In genomic region chr22:28883917-28884753, GRCh38 we compare ENCODE assay signal across 1 cellular context.
TF ChIP-seq lines count a peak whose summit lies in the region.

No MANE protein-coding gene starts in this region.

TF ChIP-seq in HepG2, 621 proteins besides CTCF, POLR2A, EP300 and RAD21 (continued from another document and continues in another):
- no peak for TF ChIP-seq TFDP2 (CRISPR knock-in tag; IDR thresholded peaks at IDR 0.05)
- no peak for TF ChIP-seq HOXA9 (CRISPR knock-in tag; IDR thresholded peaks at IDR 0.05; ENCODE audit: borderline replicate concordance)
- no peak for TF ChIP-seq ATF7-NPFF (CRISPR knock-in tag; IDR thresholded peaks at IDR 0.05; ENCODE audit: low read depth)
- TF ChIP-seq, protein P1, sequence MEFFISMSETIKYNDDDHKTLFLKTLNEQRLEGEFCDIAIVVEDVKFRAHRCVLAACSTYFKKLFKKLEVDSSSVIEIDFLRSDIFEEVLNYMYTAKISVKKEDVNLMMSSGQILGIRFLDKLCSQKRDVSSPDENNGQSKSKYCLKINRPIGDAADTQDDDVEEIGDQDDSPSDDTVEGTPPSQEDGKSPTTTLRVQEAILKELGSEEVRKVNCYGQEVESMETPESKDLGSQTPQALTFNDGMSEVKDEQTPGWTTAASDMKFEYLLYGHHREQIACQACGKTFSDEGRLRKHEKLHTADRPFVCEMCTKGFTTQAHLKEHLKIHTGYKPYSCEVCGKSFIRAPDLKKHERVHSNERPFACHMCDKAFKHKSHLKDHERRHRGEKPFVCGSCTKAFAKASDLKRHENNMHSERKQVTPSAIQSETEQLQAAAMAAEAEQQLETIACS (CRISPR knock-in tag; IDR thresholded peaks at IDR 0.05) = no peak
- TF ChIP-seq KAT7 (CRISPR knock-in tag; IDR thresholded peaks at IDR 0.05; ENCODE audit: borderline replicate concordance) = peak; percentile 43; the same call in 1 of the 2 replicates
- TF ChIP-seq ZNF564 (CRISPR knock-in tag; IDR thresholded peaks at IDR 0.05) = no peak
- TF ChIP-seq, protein P2, sequence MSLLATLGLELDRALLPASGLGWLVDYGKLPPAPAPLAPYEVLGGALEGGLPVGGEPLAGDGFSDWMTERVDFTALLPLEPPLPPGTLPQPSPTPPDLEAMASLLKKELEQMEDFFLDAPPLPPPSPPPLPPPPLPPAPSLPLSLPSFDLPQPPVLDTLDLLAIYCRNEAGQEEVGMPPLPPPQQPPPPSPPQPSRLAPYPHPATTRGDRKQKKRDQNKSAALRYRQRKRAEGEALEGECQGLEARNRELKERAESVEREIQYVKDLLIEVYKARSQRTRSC (CRISPR knock-in tag; IDR thresholded peaks at IDR 0.05; ENCODE audit: low read depth) = no peak
- no peak for TF ChIP-seq ZNF530 (CRISPR knock-in tag; IDR thresholded peaks at IDR 0.05; ENCODE audit: low read depth)
- TF ChIP-seq RFX5 (IDR thresholded peaks at IDR 0.05; ENCODE audit: low read depth, low read length) = no peak
- TF ChIP-seq, protein P3, sequence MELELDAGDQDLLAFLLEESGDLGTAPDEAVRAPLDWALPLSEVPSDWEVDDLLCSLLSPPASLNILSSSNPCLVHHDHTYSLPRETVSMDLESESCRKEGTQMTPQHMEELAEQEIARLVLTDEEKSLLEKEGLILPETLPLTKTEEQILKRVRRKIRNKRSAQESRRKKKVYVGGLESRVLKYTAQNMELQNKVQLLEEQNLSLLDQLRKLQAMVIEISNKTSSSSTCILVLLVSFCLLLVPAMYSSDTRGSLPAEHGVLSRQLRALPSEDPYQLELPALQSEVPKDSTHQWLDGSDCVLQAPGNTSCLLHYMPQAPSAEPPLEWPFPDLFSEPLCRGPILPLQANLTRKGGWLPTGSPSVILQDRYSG (CRISPR knock-in tag; IDR thresholded peaks at IDR 0.05) = no peak
- TF ChIP-seq ZSCAN30 (CRISPR knock-in tag; IDR thresholded peaks at IDR 0.05) = no peak
- no peak for TF ChIP-seq ZNF281 (CRISPR knock-in tag; IDR thresholded peaks at IDR 0.05; ENCODE audit: borderline replicate concordance)
- no peak for TF ChIP-seq ZNF33A (CRISPR knock-in tag; IDR thresholded peaks at IDR 0.05; ENCODE audit: borderline replicate concordance)
- no peak for TF ChIP-seq ZNF737 (CRISPR knock-in tag; IDR thresholded peaks at IDR 0.05; ENCODE audit: borderline replicate concordance)
- TF ChIP-seq, protein P4, sequence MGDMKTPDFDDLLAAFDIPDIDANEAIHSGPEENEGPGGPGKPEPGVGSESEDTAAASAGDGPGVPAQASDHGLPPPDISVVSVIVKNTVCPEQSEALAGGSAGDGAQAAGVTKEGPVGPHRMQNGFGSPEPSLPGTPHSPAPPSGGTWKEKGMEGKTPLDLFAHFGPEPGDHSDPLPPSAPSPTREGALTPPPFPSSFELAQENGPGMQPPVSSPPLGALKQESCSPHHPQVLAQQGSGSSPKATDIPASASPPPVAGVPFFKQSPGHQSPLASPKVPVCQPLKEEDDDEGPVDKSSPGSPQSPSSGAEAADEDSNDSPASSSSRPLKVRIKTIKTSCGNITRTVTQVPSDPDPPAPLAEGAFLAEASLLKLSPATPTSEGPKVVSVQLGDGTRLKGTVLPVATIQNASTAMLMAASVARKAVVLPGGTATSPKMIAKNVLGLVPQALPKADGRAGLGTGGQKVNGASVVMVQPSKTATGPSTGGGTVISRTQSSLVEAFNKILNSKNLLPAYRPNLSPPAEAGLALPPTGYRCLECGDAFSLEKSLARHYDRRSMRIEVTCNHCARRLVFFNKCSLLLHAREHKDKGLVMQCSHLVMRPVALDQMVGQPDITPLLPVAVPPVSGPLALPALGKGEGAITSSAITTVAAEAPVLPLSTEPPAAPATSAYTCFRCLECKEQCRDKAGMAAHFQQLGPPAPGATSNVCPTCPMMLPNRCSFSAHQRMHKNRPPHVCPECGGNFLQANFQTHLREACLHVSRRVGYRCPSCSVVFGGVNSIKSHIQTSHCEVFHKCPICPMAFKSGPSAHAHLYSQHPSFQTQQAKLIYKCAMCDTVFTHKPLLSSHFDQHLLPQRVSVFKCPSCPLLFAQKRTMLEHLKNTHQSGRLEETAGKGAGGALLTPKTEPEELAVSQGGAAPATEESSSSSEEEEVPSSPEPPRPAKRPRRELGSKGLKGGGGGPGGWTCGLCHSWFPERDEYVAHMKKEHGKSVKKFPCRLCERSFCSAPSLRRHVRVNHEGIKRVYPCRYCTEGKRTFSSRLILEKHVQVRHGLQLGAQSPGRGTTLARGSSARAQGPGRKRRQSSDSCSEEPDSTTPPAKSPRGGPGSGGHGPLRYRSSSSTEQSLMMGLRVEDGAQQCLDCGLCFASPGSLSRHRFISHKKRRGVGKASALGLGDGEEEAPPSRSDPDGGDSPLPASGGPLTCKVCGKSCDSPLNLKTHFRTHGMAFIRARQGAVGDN (CRISPR knock-in tag; IDR thresholded peaks at IDR 0.05) = peak; percentile 76
- no peak for TF ChIP-seq ZNF563 (CRISPR knock-in tag; IDR thresholded peaks at IDR 0.05)
- TF ChIP-seq CC2D1A (CRISPR knock-in tag; IDR thresholded peaks at IDR 0.05) = no peak
- no peak for TF ChIP-seq FOXJ3 (CRISPR knock-in tag; IDR thresholded peaks at IDR 0.05; ENCODE audit: borderline replicate concordance)
- TF ChIP-seq, protein P5, sequence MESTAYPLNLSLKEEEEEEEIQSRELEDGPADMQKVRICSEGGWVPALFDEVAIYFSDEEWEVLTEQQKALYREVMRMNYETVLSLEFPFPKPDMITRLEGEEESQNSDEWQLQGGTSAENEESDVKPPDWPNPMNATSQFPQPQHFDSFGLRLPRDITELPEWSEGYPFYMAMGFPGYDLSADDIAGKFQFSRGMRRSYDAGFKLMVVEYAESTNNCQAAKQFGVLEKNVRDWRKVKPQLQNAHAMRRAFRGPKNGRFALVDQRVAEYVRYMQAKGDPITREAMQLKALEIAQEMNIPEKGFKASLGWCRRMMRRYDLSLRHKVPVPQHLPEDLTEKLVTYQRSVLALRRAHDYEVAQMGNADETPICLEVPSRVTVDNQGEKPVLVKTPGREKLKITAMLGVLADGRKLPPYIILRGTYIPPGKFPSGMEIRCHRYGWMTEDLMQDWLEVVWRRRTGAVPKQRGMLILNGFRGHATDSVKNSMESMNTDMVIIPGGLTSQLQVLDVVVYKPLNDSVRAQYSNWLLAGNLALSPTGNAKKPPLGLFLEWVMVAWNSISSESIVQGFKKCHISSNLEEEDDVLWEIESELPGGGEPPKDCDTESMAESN (CRISPR knock-in tag; conservative IDR thresholded peaks at IDR 0.05) = no peak
- peak; percentile 95 for TF ChIP-seq AGO2 (optimal IDR thresholded peaks at IDR 0.05; ENCODE audit: low read depth, low read length)
- no peak for TF ChIP-seq MAX (IDR thresholded peaks at IDR 0.05)
- TF ChIP-seq PHF8 (CRISPR knock-in tag; IDR thresholded peaks at IDR 0.05) = no peak
- TF ChIP-seq UBTF (CRISPR knock-in tag; IDR thresholded peaks at IDR 0.05) = peak; percentile 49; the same call in 1 of the 2 replicates
- TF ChIP-seq, protein P6, sequence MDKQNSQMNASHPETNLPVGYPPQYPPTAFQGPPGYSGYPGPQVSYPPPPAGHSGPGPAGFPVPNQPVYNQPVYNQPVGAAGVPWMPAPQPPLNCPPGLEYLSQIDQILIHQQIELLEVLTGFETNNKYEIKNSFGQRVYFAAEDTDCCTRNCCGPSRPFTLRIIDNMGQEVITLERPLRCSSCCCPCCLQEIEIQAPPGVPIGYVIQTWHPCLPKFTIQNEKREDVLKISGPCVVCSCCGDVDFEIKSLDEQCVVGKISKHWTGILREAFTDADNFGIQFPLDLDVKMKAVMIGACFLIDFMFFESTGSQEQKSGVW (CRISPR knock-in tag; IDR thresholded peaks at IDR 0.05; ENCODE audit: borderline replicate concordance) = no peak
- TF ChIP-seq ZBTB7B (CRISPR knock-in tag; IDR thresholded peaks at IDR 0.05) = no peak
- TF ChIP-seq ZNF207 (IDR thresholded peaks at IDR 0.05; ENCODE audit: borderline replicate concordance) = no peak
- no peak for TF ChIP-seq HCFC1 (IDR thresholded peaks at IDR 0.05; ENCODE audit: low read depth, low read length)
- TF ChIP-seq ZNF790 (CRISPR knock-in tag; IDR thresholded peaks at IDR 0.05; ENCODE audit: borderline replicate concordance) = no peak
- peak; percentile 24; the same call in 1 of the 2 replicates for TF ChIP-seq NFKB2 (CRISPR knock-in tag; IDR thresholded peaks at IDR 0.05; ENCODE audit: borderline replicate concordance)
- no peak for TF ChIP-seq RFX3 (CRISPR knock-in tag; IDR thresholded peaks at IDR 0.05)
- TF ChIP-seq EZH2 (conservative IDR thresholded peaks at IDR 0.05; ENCODE audit: low read depth, low read length) = no peak
- TF ChIP-seq ZNF878 (CRISPR knock-in tag; IDR thresholded peaks at IDR 0.05) = no peak
- no peak for TF ChIP-seq HES4 (CRISPR knock-in tag; IDR thresholded peaks at IDR 0.05; ENCODE audit: borderline replicate concordance)
- TF ChIP-seq LCORL (IDR thresholded peaks at IDR 0.05) = no peak
- no peak for TF ChIP-seq LCORL (CRISPR knock-in tag; IDR thresholded peaks at IDR 0.05)
- TF ChIP-seq TMF1 (CRISPR knock-in tag; IDR thresholded peaks at IDR 0.05; ENCODE audit: low read depth) = no peak
- TF ChIP-seq ZNF367 (CRISPR knock-in tag; IDR thresholded peaks at IDR 0.05; ENCODE audit: borderline replicate concordance) = no peak
- TF ChIP-seq MEIS1 (CRISPR knock-in tag; IDR thresholded peaks at IDR 0.05; ENCODE audit: borderline replicate concordance) = peak; percentile 30; the same call in 1 of the 2 replicates
- no peak for TF ChIP-seq ARHGAP35 (CRISPR knock-in tag; IDR thresholded peaks at IDR 0.05; ENCODE audit: borderline replicate concordance)
- TF ChIP-seq GATAD1 (CRISPR knock-in tag; IDR thresholded peaks at IDR 0.05) = no peak
- TF ChIP-seq ZNF691 (CRISPR knock-in tag; IDR thresholded peaks at IDR 0.05; ENCODE audit: borderline replicate concordance, low read depth) = no peak
- TF ChIP-seq ZNF713 (CRISPR knock-in tag; IDR thresholded peaks at IDR 0.05) = no peak
- TF ChIP-seq, protein P7, sequence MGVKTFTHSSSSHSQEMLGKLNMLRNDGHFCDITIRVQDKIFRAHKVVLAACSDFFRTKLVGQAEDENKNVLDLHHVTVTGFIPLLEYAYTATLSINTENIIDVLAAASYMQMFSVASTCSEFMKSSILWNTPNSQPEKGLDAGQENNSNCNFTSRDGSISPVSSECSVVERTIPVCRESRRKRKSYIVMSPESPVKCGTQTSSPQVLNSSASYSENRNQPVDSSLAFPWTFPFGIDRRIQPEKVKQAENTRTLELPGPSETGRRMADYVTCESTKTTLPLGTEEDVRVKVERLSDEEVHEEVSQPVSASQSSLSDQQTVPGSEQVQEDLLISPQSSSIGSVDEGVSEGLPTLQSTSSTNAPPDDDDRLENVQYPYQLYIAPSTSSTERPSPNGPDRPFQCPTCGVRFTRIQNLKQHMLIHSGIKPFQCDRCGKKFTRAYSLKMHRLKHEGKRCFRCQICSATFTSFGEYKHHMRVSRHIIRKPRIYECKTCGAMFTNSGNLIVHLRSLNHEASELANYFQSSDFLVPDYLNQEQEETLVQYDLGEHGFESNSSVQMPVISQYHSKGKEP (CRISPR knock-in tag; IDR thresholded peaks at IDR 0.05) = no peak
- TF ChIP-seq CREB1 (IDR thresholded peaks at IDR 0.05) = no peak
- no peak for TF ChIP-seq CREB1 (CRISPR knock-in tag; IDR thresholded peaks at IDR 0.05)
- no peak for TF ChIP-seq NCOA2 (CRISPR knock-in tag; IDR thresholded peaks at IDR 0.05)
- no peak for TF ChIP-seq ZSCAN22 (CRISPR knock-in tag; IDR thresholded peaks at IDR 0.05)
- TF ChIP-seq ISL2 (CRISPR knock-in tag; IDR thresholded peaks at IDR 0.05) = no peak
